28 cellular contexts compared by ENCODE assay signal in the genomic region with DNA sequence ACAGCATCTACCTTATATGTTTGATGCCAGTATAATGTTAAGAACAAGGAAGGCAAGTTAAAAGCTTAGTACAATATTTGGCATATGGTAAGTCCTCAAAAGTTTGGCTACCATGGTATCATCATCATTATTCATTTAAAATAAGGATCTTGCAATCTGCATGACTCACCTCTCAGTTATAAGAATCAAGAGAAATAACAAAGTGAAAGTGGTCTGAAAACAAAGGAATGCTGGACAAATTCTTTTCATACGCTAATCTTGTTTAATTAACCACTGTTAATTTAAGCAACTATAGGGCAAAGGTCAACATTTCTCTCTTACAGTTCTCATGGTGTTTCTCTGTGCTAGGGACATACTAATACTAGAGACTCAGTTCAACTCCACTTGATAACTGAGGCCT. TPM values are rescaled to one million over a fixed set of nuclear protein-coding genes. Genes with fewer than 3 reads are reported as not detected.
DNase-seq lines count a peak whose midpoint lies in the region; ATAC-seq, FAIRE-seq and TF ChIP-seq lines count a peak whose summit lies in the region.
"Had no signal": no experiment of that assay in that cellular context is flagged by ENCODE, and none has a peak within 500 bp of the region (broad histone marks: within the 10 kb centered on the region; RNA-seq: fewer than 3 reads in every experiment).

No MANE protein-coding gene starts in this region.

- H2AFZ ChIP-seq in endothelial cell of umbilical vein (ENCODE audit: low read depth, low read length), result no peak overlapping the region
- H2AFZ ChIP-seq in osteoblast (ENCODE audit: low read length), result no peak overlapping the region

- H3K4me1 ChIP-seq in endothelial cell of umbilical vein (ENCODE audit: control insufficient read depth, extremely low read depth, insufficient read depth, low read length) (no peaks in the 10 kb centered on the region), osteoblast (ENCODE audit: insufficient read depth, low read length) (peaks cover 12% of the 10 kb centered on the region), spleen (peaks cover 0 to 53% (median 14%) of the 10 kb centered on the region in 6 donors), right cardiac atrium (ENCODE audit: control insufficient read depth, insufficient read depth, low read length) (no peaks in the 10 kb centered on the region)

- WGBS in spleen, 5 donors, result 88 to 98% (median 91%) methylated on average over 1 of the region's 1 CpG
- WGBS in right cardiac atrium, result 73% methylated on average over 1 of the region's 1 CpG

- peaks cover 44 to 60% (median 44%) of the 10 kb centered on the region in 3 donors for H3K36me3 Mint-ChIP-seq in immature natural killer cell

- H3K36me3 ChIP-seq in endothelial cell of umbilical vein (ENCODE audit: control insufficient read depth in 2 of 2, extremely low read depth in 1 of 2, insufficient read depth in 2 of 2, low read length in 2 of 2) (peaks cover 30 to 68% of the 10 kb centered on the region in 2 experiments), osteoblast (ENCODE audit: insufficient read depth, low read length) (peaks cover 79% of the 10 kb centered on the region), spleen (peaks cover 16 to 95% (median 72%) of the 10 kb centered on the region in 6 donors)

- H3K4me2 ChIP-seq in endothelial cell of umbilical vein (ENCODE audit: insufficient read depth, low read length) (no peak overlapping the region), osteoblast (ENCODE audit: insufficient read depth, low read length) (peak overlapping the region; percentile 71)

- H3K27ac Mint-ChIP-seq in immature natural killer cell, result no peak overlapping the region
- H3K27ac Mint-ChIP-seq: activated CD8-positive, alpha-beta T cell treated with anti-CD3 and anti-CD28 coated beads for 36 hours; B cell; dendritic cell treated with granulocyte-macrophage colony-stimulating factor and Interleukin-4, amounts not matched to agents 40 ng/mL and 50 ng/mL, for 4 days; WTC11 had no signal

- DNase-seq in AG20443 (ENCODE audit: low spot score) (peak; percentile 56), NCI-H226 (peak; percentile 12), endothelial cell of umbilical vein (ENCODE audit: low read depth, low spot score) (no peak), osteoblast (ENCODE audit: insufficient read length, low spot score, missing footprints) (peak; percentile 95), spleen (no peak), immature natural killer cell (no peak), right cardiac atrium (no peak), NCI-H446 treated with DMSO at 0.1 percent for 48 hours (lab: John Stamatoyannopoulos, UW) (no peak)
- DNase-seq: activated CD8-positive, alpha-beta T cell treated with anti-CD3 and anti-CD28 coated beads for 36 hours; activated naive CD4-positive, alpha-beta T cell treated with anti-CD3 and anti-CD28 coated beads, Interleukin-2, amount 50 U/mL, for 16 hours; activated T-cell treated with anti-CD3 and anti-CD28 coated beads, Interleukin-2, amount 50 U/mL, for 1 hour; COR-L47; glutamatergic neuron; KBM-7; NCI-H1417; NCI-H2171; NCI-H82; SHP77 treated with DMSO at 0.1 percent for 48 hours had no signal

- no peak for TF ChIP-seq POLR2A in endothelial cell of umbilical vein (IDR thresholded peaks at IDR 0.05; ENCODE audit: low read depth, low read length)
- no peak for TF ChIP-seq POLR2A in spleen (IDR thresholded peaks at IDR 0.05)

- CTCF ChIA-PET in endothelial cell of umbilical vein (lab: Charles Lee), result interaction anchor here (0.9 to 1.0 kb wide), 2 partner anchors 11 to 175 kb away, joined by 3 to 6 read pairs; no protein-coding TSS in a partner anchor

- H3K79me2 ChIP-seq in endothelial cell of umbilical vein (ENCODE audit: control insufficient read depth, insufficient read depth, low read length) (no peaks in the 10 kb centered on the region), osteoblast (ENCODE audit: insufficient read depth, low read length) (peaks cover 5% of the 10 kb centered on the region)

- no peak for FAIRE-seq in endothelial cell of umbilical vein (lab: Jason Lieb, UNC)
- FAIRE-seq: GM18507 had no signal

- TF ChIP-seq CTCF in endothelial cell of umbilical vein (IDR thresholded peaks at IDR 0.05; ENCODE audit: extremely low read depth in 1 of 2, insufficient read depth in 1 of 2, low read depth in 1 of 2, low read length in 2 of 2) (no peak), osteoblast (IDR thresholded peaks at IDR 0.05; ENCODE audit: extremely low read depth, low read depth, low read length) (no peak), spleen (IDR thresholded peaks at IDR 0.05 in 8 of 11, conservative IDR thresholded peaks at IDR 0.05 in 3 of 11) (no peak)

- H3K9me1 ChIP-seq in endothelial cell of umbilical vein (replicated peaks; ENCODE audit: control insufficient read depth, extremely low read depth, insufficient read depth, low read length), result no peaks in the 10 kb centered on the region

- peaks cover 0 to 4% (median 1%) of the 10 kb centered on the region in 3 donors for H3K27me3 Mint-ChIP-seq in immature natural killer cell (ENCODE audit: low read depth in 3 of 3)
- H3K27me3 Mint-ChIP-seq: activated CD8-positive, alpha-beta T cell treated with anti-CD3 and anti-CD28 coated beads for 36 hours; B cell; dendritic cell treated with granulocyte-macrophage colony-stimulating factor and Interleukin-4, amounts not matched to agents 40 ng/mL and 50 ng/mL, for 4 days had no signal

- BruUV-seq in endothelial cell of umbilical vein (replicated peaks; lab: Mats Ljungman, UMichigan), result no TSS peak

- no peak overlapping the region for H3K4me3 Mint-ChIP-seq in immature natural killer cell
- H3K4me3 Mint-ChIP-seq: activated CD8-positive, alpha-beta T cell treated with anti-CD3 and anti-CD28 coated beads for 36 hours; B cell; brain; dendritic cell treated with granulocyte-macrophage colony-stimulating factor and Interleukin-4, amounts not matched to agents 40 ng/mL and 50 ng/mL, for 4 days; WTC11 had no signal

- H3K27me3 ChIP-seq in endothelial cell of umbilical vein (ENCODE audit: control insufficient read depth in 2 of 2, insufficient read depth in 2 of 2, low read length in 2 of 2) (no peaks in the 10 kb centered on the region), osteoblast (ENCODE audit: insufficient read depth, low read length) (no peaks in the 10 kb centered on the region), spleen (replicated peaks in 1 of 7) (no peaks in the 10 kb centered on the region), right cardiac atrium (ENCODE audit: control insufficient read depth, insufficient read depth) (no peaks in the 10 kb centered on the region)

- H4K20me1 ChIP-seq in endothelial cell of umbilical vein (replicated peaks; ENCODE audit: control insufficient read depth, extremely low read depth, insufficient read depth, low read length), result no peaks in the 10 kb centered on the region
- peaks cover 30% of the 10 kb centered on the region for H4K20me1 ChIP-seq in osteoblast (ENCODE audit: insufficient read depth, low read length)

- POLR2A ChIA-PET in endothelial cell of umbilical vein (lab: Charles Lee), result no interaction called here

- no peaks in the 10 kb centered on the region for H3K9me3 Mint-ChIP-seq in immature natural killer cell
- H3K9me3 Mint-ChIP-seq: activated CD8-positive, alpha-beta T cell treated with anti-CD3 and anti-CD28 coated beads for 36 hours had no signal

- dilution Hi-C loops in endothelial cell of umbilical vein (cut with MboI; ENCODE audit: extremely low pct_ligation_motif_present, low sequenced_read_pairs), result no loop called here

- no peak overlapping the region for H3K27ac ChIP-seq in endothelial cell of umbilical vein (ENCODE audit: insufficient read depth, low read depth, low read length)
- H3K27ac ChIP-seq in osteoblast (ENCODE audit: low read depth, low read length), result peak overlapping the region; percentile 77
- peak overlapping the region in 1 of 8 donors; percentile 31 for H3K27ac ChIP-seq in spleen
- H3K27ac ChIP-seq in right cardiac atrium (ENCODE audit: low read length), result no peak overlapping the region
- H3K27ac ChIP-seq: epithelial cell of prostate had no signal

- no peak overlapping the region for H3K9ac ChIP-seq in endothelial cell of umbilical vein (replicated peaks; ENCODE audit: extremely low read depth, insufficient read depth, low read length)

- H3K9me3 ChIP-seq in endothelial cell of umbilical vein (replicated peaks; ENCODE audit: control insufficient read depth, insufficient read depth, low read length), result no peaks in the 10 kb centered on the region
- no peaks in the 10 kb centered on the region for H3K9me3 ChIP-seq in osteoblast (ENCODE audit: low read depth, low read length)
- no peaks in the 10 kb centered on the region for H3K9me3 ChIP-seq in spleen
- no peaks in the 10 kb centered on the region for H3K9me3 ChIP-seq in right cardiac atrium (ENCODE audit: control insufficient read depth, low read length)

- intact Hi-C loops in endothelial cell of umbilical vein (cut with micrococcal nuclease) (no loop called here), spleen (cut with DNase I; ENCODE audit: low total_unique reads) (no loop called here), right cardiac atrium (cut with DNase I) (no loop called here)

- no peak overlapping the region for H3K4me3 ChIP-seq in endothelial cell of umbilical vein (replicated peaks in 1 of 3; ENCODE audit: insufficient read depth in 1 of 3, low read depth in 1 of 3, low read length in 3 of 3)
- no peak overlapping the region for H3K4me3 ChIP-seq in osteoblast (ENCODE audit: insufficient read depth, low read length)
- H3K4me3 ChIP-seq in spleen, result no peak overlapping the region
- no peak overlapping the region for H3K4me3 ChIP-seq in right cardiac atrium (ENCODE audit: low read length)

- ATAC-seq in right cardiac atrium, result no peak
- ATAC-seq: activated CD8-positive, alpha-beta T cell treated with anti-CD3 and anti-CD28 coated beads for 36 hours; WTC11 had no signal

- H3K4me1 Mint-ChIP-seq in immature natural killer cell, result peaks cover 6% of the 10 kb centered on the region in 2 donors

RNA-seq across cellular contexts. Expression of a gene that starts 13.0 kb away (rescaled TPM):
- not detected in 2 replicates for total RNA-seq in endothelial cell of umbilical vein
- polyA plus RNA-seq in endothelial cell of umbilical vein, result not detected in 2 replicates
- polyA plus RNA-seq in endothelial cell of umbilical vein (2011; cell fraction: cytosol; rRNA removed), result not detected in 2 replicates
- not detected in 2 replicates for polyA plus RNA-seq in endothelial cell of umbilical vein (2011; cell fraction: nucleus; rRNA removed)
- polyA plus RNA-seq in endothelial cell of umbilical vein (2012), result not detected in 2 replicates
- not detected in 2 replicates for polyA minus RNA-seq in endothelial cell of umbilical vein
- polyA minus RNA-seq in endothelial cell of umbilical vein (2011; cell fraction: cytosol; rRNA and poly(A)+ RNA removed), result not detected
- polyA minus RNA-seq in endothelial cell of umbilical vein (2011; cell fraction: nucleus; rRNA and poly(A)+ RNA removed), result not detected in 2 replicates
- total RNA-seq in osteoblast, result not detected in 2 replicates
- under 1 TPM in 1 of 7 donors, not detected in 6; 0.28 TPM for total RNA-seq in spleen
- under 1 TPM in 1 of 3 donors, not detected in 2; 0.26 TPM for polyA plus RNA-seq in spleen
- polyA plus RNA-seq in immature natural killer cell, result not detected
- not detected for total RNA-seq in right cardiac atrium
- polyA plus RNA-seq in right cardiac atrium, result 0.79 TPM
- total RNA-seq: activated CD8-positive, alpha-beta T cell treated with anti-CD3 and anti-CD28 coated beads for 36 hours; B cell; pulmonary artery endothelial cell; T-helper 2 cell treated with Interferon-gamma antibody and Interleukin-4, amounts not matched to agents 100 ng/mL and 5 ng/mL, for 36 hours; temporal lobe had no signal

RNA-seq across cellular contexts. Expression of a gene that starts 13.8 kb away (rescaled TPM):
- 136 and 146 TPM in 2 replicates for total RNA-seq in endothelial cell of umbilical vein
- polyA plus RNA-seq in endothelial cell of umbilical vein, result 194 and 246 TPM in 2 replicates
- 142 and 155 TPM in 2 replicates for polyA plus RNA-seq in endothelial cell of umbilical vein (2011; cell fraction: cytosol; rRNA removed)
- 270 and 291 TPM in 2 replicates for polyA plus RNA-seq in endothelial cell of umbilical vein (2011; cell fraction: nucleus; rRNA removed)
- polyA plus RNA-seq in endothelial cell of umbilical vein (2012), result 88.9 and 103 TPM in 2 replicates
- 146 and 147 TPM in 2 replicates for polyA minus RNA-seq in endothelial cell of umbilical vein
- 32.3 TPM for polyA minus RNA-seq in endothelial cell of umbilical vein (2011; cell fraction: cytosol; rRNA and poly(A)+ RNA removed)
- polyA minus RNA-seq in endothelial cell of umbilical vein (2011; cell fraction: nucleus; rRNA and poly(A)+ RNA removed), result 60.5 and 78.9 TPM in 2 replicates
- total RNA-seq in osteoblast, result 209 and 213 TPM in 2 replicates
- 10 to 100 TPM; 38.4 to 55.8 (median 41.5) TPM for total RNA-seq in spleen
- 10 to 100 TPM; 35.1 to 51.6 (median 47.3) TPM for polyA plus RNA-seq in spleen
- polyA plus RNA-seq in immature natural killer cell, result 10 to 100 TPM; 11.8 to 20.8 (median 17.3) TPM
- 10 to 100 TPM; 12.8 to 17.8 (median 15.3) TPM for total RNA-seq in right cardiac atrium
- 11.1 TPM for polyA plus RNA-seq in right cardiac atrium

RNA-seq across cellular contexts. Expression of a gene that starts 14.0 kb away (rescaled TPM):
- total RNA-seq in endothelial cell of umbilical vein (4.0 and 7.4 TPM in 2 replicates), osteoblast (4.7 and 5.9 TPM in 2 replicates), spleen (1 to 10 TPM; 3.1 to 9.8 (median 5.1) TPM), right cardiac atrium (10 to 100 TPM in 1 of 4 donors, 1 to 10 TPM in 3; 5.9 to 11.3 (median 7.5) TPM)
- polyA plus RNA-seq in endothelial cell of umbilical vein (2.8 and 4.8 TPM in 2 replicates), spleen (1 to 10 TPM; 1.5 to 3.4 (median 3.4) TPM), immature natural killer cell (1 to 10 TPM; 4.7 to 8.8 (median 5.9) TPM), right cardiac atrium (3.8 TPM)
- polyA plus RNA-seq in endothelial cell of umbilical vein (2011; cell fraction: cytosol; rRNA removed), result 4.6 and 5.3 TPM in 2 replicates
- polyA plus RNA-seq in endothelial cell of umbilical vein (2011; cell fraction: nucleus; rRNA removed), result 4.0 and 4.6 TPM in 2 replicates
- polyA plus RNA-seq in endothelial cell of umbilical vein (2012), result 2.8 and 4.5 TPM in 2 replicates
- polyA minus RNA-seq in endothelial cell of umbilical vein, result 1.5 TPM in 2 replicates
- polyA minus RNA-seq in endothelial cell of umbilical vein (2011; cell fraction: cytosol; rRNA and poly(A)+ RNA removed), result 1.4 TPM
- polyA minus RNA-seq in endothelial cell of umbilical vein (2011; cell fraction: nucleus; rRNA and poly(A)+ RNA removed), result 3.3 and 3.9 TPM in 2 replicates

RNA-seq across cellular contexts. Expression of a gene that starts 31.7 kb away (rescaled TPM):
- total RNA-seq in endothelial cell of umbilical vein (not detected in 2 replicates), osteoblast (under 0.01 TPM in 2 replicates), spleen (1 to 10 TPM in 1 of 7 donors, under 1 TPM in 5, not detected in 1; 0.23 to 1.6 (median 0.27) TPM), right cardiac atrium (under 1 TPM in 1 of 4 donors, not detected in 3; 0.06 TPM)
- polyA plus RNA-seq in endothelial cell of umbilical vein (0.03 TPM in 1 of 2 replicates, not detected in the other), spleen (under 1 TPM; 0.03 to 0.09 (median 0.06) TPM), immature natural killer cell (under 1 TPM in 1 of 3 donors, not detected in 2; 0.14 TPM), right cardiac atrium (not detected)
- polyA plus RNA-seq in endothelial cell of umbilical vein (2011; cell fraction: cytosol; rRNA removed), result 0.01 TPM in 1 of 2 replicates, not detected in the other
- polyA plus RNA-seq in endothelial cell of umbilical vein (2011; cell fraction: nucleus; rRNA removed), result 0.04 TPM in 1 of 2 replicates, not detected in the other
- polyA plus RNA-seq in endothelial cell of umbilical vein (2012), result 0.12 TPM in 1 of 2 replicates, not detected in the other
- polyA minus RNA-seq in endothelial cell of umbilical vein, result not detected in 2 replicates
- polyA minus RNA-seq in endothelial cell of umbilical vein (2011; cell fraction: cytosol; rRNA and poly(A)+ RNA removed), result not detected
- polyA minus RNA-seq in endothelial cell of umbilical vein (2011; cell fraction: nucleus; rRNA and poly(A)+ RNA removed), result 0.14 TPM in 1 of 2 replicates, not detected in the other
- total RNA-seq: pulmonary artery endothelial cell had no signal
- polyA plus RNA-seq: liver had no signal

Comparison
In these comparisons a context has a peak if more than half of its experiments do, and no peak if none do; other contexts are left out.
1. DNase-seq: peak in AG20443 (single experiment), NCI-H226 (single experiment) and osteoblast (single experiment); none in endothelial cell of umbilical vein (single experiment), spleen (single experiment), immature natural killer cell (0 of 3), right cardiac atrium (0 of 3) and NCI-H446 treated with DMSO at 0.1 percent for 48 hours (single experiment).